In the genomic region with DNA sequence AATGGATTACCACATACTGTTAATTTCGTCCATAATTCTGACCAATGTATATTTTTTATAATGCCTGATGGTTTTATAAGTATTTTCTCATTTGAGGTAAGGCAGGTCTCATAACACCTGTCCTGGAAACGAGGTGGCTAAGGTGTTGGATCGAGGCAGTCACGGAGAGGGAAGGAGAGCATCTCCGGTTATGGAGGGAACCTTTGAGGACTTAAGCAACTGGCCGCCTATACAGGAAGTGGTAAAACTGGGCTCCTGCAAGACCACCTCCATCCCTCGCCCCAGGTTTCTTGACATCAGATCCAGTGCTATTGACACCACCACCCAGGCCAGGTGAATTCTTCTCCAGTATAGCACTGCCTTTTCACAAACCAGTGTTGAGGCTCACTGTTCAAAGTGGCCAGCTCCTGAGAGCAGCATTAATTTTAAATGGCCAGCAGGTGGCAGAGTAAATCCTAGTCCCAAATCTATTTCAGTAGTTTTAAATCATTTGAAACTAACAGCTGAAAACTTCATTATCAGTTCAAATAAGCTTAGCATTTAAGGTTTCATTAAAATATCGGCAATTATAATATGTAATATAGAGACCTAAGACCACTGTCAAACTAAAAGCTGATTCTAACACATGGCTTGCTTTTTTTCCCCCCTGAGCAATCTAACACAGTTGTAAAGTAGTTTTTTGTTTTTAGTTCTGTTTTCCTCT, we compare ENCODE assay signal across 8 cellular contexts.
A peak's percentile ranks its signal among the peaks of the same experiment; 100 is the strongest.
DNase-seq lines count a peak whose midpoint lies in the region; ATAC-seq and TF ChIP-seq lines count a peak whose summit lies in the region.

No MANE protein-coding gene starts in this region.

- ATAC-seq in GM19324 (IDR thresholded peaks at IDR 0.05; ENCODE audit: low FRiP score, unreplicated experiment) (peak; percentile 62), HG02588 (IDR thresholded peaks at IDR 0.05; ENCODE audit: unreplicated experiment) (no peak)

- WGBS in endodermal cell (ENCODE audit: insufficient coverage in 1 of 2, insufficient read length in 1 of 2), 2 experiments: 78 to 84% methylated on average over 5 to 7 of the region's 8 CpGs

- no peaks in the 10 kb centered on the region for H3K4me1 ChIP-seq in KMS-11 (ENCODE audit: low read depth, poor library complexity, severe bottlenecking)
- H3K4me1 ChIP-seq in Peyer's patch: no peaks in the 10 kb centered on the region
- H3K4me1 ChIP-seq in endodermal cell (ENCODE audit: control insufficient read depth, insufficient read depth, low read length): no peaks in the 10 kb centered on the region

- H3K9me3 ChIP-seq in Peyer's patch: no peaks in the 10 kb centered on the region
- no peaks in the 10 kb centered on the region for H3K9me3 ChIP-seq in endodermal cell (ENCODE audit: control insufficient read depth, low read length)

- H3K4me2 ChIP-seq in KMS-11: no peak overlapping the region

- no peaks in the 10 kb centered on the region for H3K36me3 Mint-ChIP-seq in endodermal cell (ENCODE audit: low read depth)
- H3K36me3 Mint-ChIP-seq in mesothelial cell of epicardium: no peaks in the 10 kb centered on the region

- H3K27ac Mint-ChIP-seq in endodermal cell (no peak overlapping the region), mesothelial cell of epicardium (no peak overlapping the region)

- H3K27me3 ChIP-seq in KMS-11 (ENCODE audit: insufficient read depth, low read depth) (no peaks in the 10 kb centered on the region), Peyer's patch (no peaks in the 10 kb centered on the region), endodermal cell (ENCODE audit: control insufficient read depth, insufficient read depth, low read length, poor library complexity, severe bottlenecking) (no peaks in the 10 kb centered on the region), H7 (ENCODE audit: control insufficient read depth, insufficient read depth, low read length) (no peaks in the 10 kb centered on the region)

- no peaks in the 10 kb centered on the region for H3K36me3 ChIP-seq in KMS-11 (ENCODE audit: insufficient read depth)
- H3K36me3 ChIP-seq in Peyer's patch: no peaks in the 10 kb centered on the region
- H3K36me3 ChIP-seq in endodermal cell (ENCODE audit: control insufficient read depth, insufficient read depth, low read length): no peaks in the 10 kb centered on the region
- no peaks in the 10 kb centered on the region for H3K36me3 ChIP-seq in H7 (replicated peaks; ENCODE audit: control insufficient read depth, insufficient read depth, low read length)

- H3K27me3 Mint-ChIP-seq in endodermal cell (ENCODE audit: insufficient read depth): no peaks in the 10 kb centered on the region
- H3K27me3 Mint-ChIP-seq in mesothelial cell of epicardium (ENCODE audit: low read depth): peaks cover 14% of the 10 kb centered on the region

- H3K4me1 Mint-ChIP-seq in endodermal cell (peaks cover 9% of the 10 kb centered on the region), mesothelial cell of epicardium (peaks cover 7% of the 10 kb centered on the region)

- no peak overlapping the region for H3K4me3 Mint-ChIP-seq in endodermal cell
- no peak overlapping the region for H3K4me3 Mint-ChIP-seq in mesothelial cell of epicardium

- DNase-seq in DMS153 treated with DMSO at 0.1 percent for 48 hours (lab: John Stamatoyannopoulos, UW; ENCODE audit: unreplicated experiment) (peak; percentile 52), Peyer's patch (peak in 1 of 3 donors; percentile 65), endodermal cell (peak; percentile 71), mesothelial cell of epicardium (ENCODE audit: low spot score in 2 of 2, unreplicated experiment in 2 of 2) (no peak), H7 (no peak)

- H3K9me3 Mint-ChIP-seq in endodermal cell: no peaks in the 10 kb centered on the region
- no peaks in the 10 kb centered on the region for H3K9me3 Mint-ChIP-seq in mesothelial cell of epicardium

- no peak overlapping the region for H3K9ac ChIP-seq in KMS-11
- no peak overlapping the region for H3K9ac ChIP-seq in endodermal cell (ENCODE audit: extremely low read depth, low read length, poor library complexity, severe bottlenecking)

- no peaks in the 10 kb centered on the region for H3K79me2 ChIP-seq in KMS-11 (ENCODE audit: insufficient read depth, low read depth)

- no peak overlapping the region for H2AFZ ChIP-seq in KMS-11 (ENCODE audit: low read depth)

- H3K4me3 ChIP-seq in KMS-11 (IDR thresholded peaks at IDR 0.05; ENCODE audit: insufficient read depth, low read depth, low read length) (no peak overlapping the region), Peyer's patch (no peak overlapping the region), endodermal cell (ENCODE audit: low read length) (no peak overlapping the region), H7 (ENCODE audit: insufficient read depth, low read depth, low read length) (no peak overlapping the region)

- TF ChIP-seq POLR2A in Peyer's patch (IDR thresholded peaks at IDR 0.05): no peak

- H4K20me1 ChIP-seq in KMS-11 (ENCODE audit: insufficient read depth): no peaks in the 10 kb centered on the region

- TF ChIP-seq CTCF in KMS-11 (conservative IDR thresholded peaks at IDR 0.05; ENCODE audit: low read depth, low read length) (peak; percentile 62), Peyer's patch (IDR thresholded peaks at IDR 0.05) (peak; percentile 34 to 61 (median 52)), endodermal cell (conservative IDR thresholded peaks at IDR 0.05) (peak; percentile 89), mesothelial cell of epicardium (IDR thresholded peaks at IDR 0.05; ENCODE audit: unreplicated experiment) (peak; percentile 81)

- H3K27ac ChIP-seq in KMS-11: no peak overlapping the region
- H3K27ac ChIP-seq in Peyer's patch: no peak overlapping the region
- no peak overlapping the region for H3K27ac ChIP-seq in endodermal cell (ENCODE audit: low read depth, low read length)

Comparison
In these comparisons a context has a peak if more than half of its experiments do, and no peak if none do; other contexts are left out.
1. DNase-seq: peak in DMS153 treated with DMSO at 0.1 percent for 48 hours (single experiment) and endodermal cell (single experiment); none in mesothelial cell of epicardium (0 of 2) and H7 (single experiment).
2. Peak in every context shown above with its lines, with median percentiles within 50 percentile points of each other: CTCF ChIP-seq.